ENCODE assay signal across 1 cellular context in the genomic region with DNA sequence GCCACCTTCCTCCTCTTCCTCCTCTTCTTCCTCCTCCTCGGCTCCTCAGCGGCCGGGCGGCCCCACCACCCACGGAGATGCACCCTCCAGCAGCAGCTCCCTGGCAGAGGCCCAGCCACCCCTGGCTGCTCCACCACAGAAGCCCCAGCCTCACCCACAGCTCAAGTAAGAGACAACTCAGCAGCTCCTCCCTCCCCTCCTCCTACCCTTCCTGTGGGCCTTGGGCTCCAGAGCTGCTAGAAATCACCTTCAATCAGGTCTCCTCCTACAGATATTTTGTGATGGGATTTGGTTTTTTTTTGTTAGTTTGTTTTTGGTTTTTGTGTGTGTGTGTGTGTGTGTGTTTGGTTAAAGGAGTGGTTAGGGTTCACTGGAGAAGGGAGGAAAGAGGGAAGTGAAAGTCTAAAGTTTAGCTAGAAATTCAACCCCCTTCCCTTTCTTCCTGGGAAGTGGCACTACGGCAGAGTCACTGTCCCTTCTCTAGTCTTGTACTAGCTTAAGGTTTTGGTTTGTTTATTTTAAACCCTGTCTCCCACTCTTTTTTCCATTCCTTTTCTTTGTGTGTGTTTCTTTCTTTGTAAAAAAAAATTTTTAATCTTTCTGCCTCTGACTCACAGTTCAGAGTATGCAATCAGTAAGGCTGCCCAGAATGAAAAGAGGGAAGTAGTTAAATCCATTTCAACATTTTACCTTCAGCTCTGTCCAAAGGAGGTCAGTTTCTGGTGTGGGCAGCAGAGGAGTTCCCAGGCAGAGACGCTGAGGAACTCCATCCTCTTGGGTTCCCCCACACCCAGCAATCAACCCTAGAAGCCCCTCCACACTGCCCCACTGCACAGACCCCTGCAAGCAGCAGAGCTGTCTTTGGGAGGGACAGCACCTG.
TF ChIP-seq lines count a peak whose summit lies in the region.

No MANE protein-coding gene starts in this region.

TF ChIP-seq in GM23338, 12 proteins besides CTCF, POLR2A, EP300 and RAD21 (continued from another document):
- TF ChIP-seq POLR2AphosphoS5 (IDR thresholded peaks at IDR 0.05; ENCODE audit: low read depth) (no peak), JUNB (IDR thresholded peaks at IDR 0.05; ENCODE audit: unreplicated experiment) (no peak), ZNF331 (CRISPR knock-in tag; IDR thresholded peaks at IDR 0.05; ENCODE audit: low read depth) (no peak), STAT1 (IDR thresholded peaks at IDR 0.05; ENCODE audit: unreplicated experiment) (no peak)
